21 cellular contexts compared by ENCODE assay signal in the genomic region with DNA sequence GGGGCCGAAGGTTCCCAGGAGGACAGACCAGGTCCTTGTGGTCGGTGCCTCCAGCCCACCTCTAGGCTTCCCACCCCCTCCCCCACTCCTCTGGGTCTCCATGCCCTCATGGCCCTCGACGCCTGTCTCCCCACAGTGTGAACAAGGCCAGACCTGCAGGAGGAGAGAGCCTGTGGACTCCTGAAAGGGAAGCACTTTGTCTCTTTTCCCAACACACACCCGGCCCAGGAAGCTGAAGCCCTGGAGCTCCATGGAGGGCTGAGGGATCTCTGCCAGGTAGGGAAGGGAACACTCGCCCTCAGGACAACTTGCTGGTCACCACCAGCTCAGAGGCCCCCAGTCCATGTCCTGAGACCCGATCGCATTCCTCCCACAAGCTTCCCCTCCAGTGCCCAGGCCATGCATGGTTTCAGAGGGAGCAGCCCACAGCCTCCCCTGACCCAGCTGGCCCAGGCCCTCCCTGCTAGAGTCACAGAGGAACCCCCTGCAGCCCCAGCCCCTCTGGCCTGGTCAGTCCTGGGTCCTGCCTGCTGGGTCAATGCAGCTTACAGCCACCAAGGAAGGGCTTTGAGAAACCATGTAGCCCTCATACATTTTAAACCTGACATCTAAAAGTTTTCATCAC.
"Had no signal": no experiment of that assay in that cellular context is flagged by ENCODE, and none has a peak within 500 bp of the region (broad histone marks: within the 10 kb centered on the region; RNA-seq: fewer than 3 reads in every experiment).

No MANE protein-coding gene starts in this region.

- H3K27me3 ChIP-seq: ascending aorta, ovary, right lobe of liver, stomach, uterus had no signal

- H3K27ac ChIP-seq: ascending aorta, brain microvascular endothelial cell, ovary, right lobe of liver, stomach, uterus had no signal

- H3K9me3 ChIP-seq: ovary had no signal

- H3K36me3 ChIP-seq: brain microvascular endothelial cell, ovary, right lobe of liver, uterus had no signal

- DNase-seq: activated CD4-positive, alpha-beta T cell treated with anti-CD3 and anti-CD28 coated beads for 1 hour; activated CD8-positive, alpha-beta memory T cell treated with anti-CD3 and anti-CD28 coated beads for 24 hours; activated CD8-positive, alpha-beta memory T cell treated with anti-CD3 and anti-CD28 coated beads, Interleukin-2, amount 50 U/mL, for 4 hours; activated T-cell treated with anti-CD3 and anti-CD28 coated beads, Interleukin-2, amount 50 U/mL, for 24 hours; brain microvascular endothelial cell; central memory CD4-positive, alpha-beta T cell; effector memory CD4-positive, alpha-beta T cell; naive thymus-derived CD8-positive, alpha-beta T cell; ovary; right lobe of liver; stimulated activated CD4-positive, alpha-beta T cell treated with anti-CD3 and anti-CD28 coated beads, Interleukin-15, amount 100 ng/mL, for 24 hours; stomach; T-helper 9 cell; trophoblast cell; uterus had no signal

- ATAC-seq: activated naive CD4-positive, alpha-beta T cell treated with anti-CD3 and anti-CD28 coated beads, Interleukin-2, amount 50 U/mL, for 72 hours; activated T-helper 17 cell treated with anti-CD3 and anti-CD28 coated beads, Interleukin-2, amount 50 U/mL, for 72 hours; naive thymus-derived CD8-positive, alpha-beta T cell; stimulated activated memory B cell treated with anti-CD40 and anti-IgM and Interleukin-4, amounts not matched to agents 10 μg/mL and 1 μg/mL and 100 μg/mL, for 72 hours had no signal

- H3K4me2 ChIP-seq: smooth muscle cell had no signal

- H3K4me1 ChIP-seq: ascending aorta, right lobe of liver, stomach, uterus had no signal

- H3K4me3 ChIP-seq: ascending aorta, lung, ovary, right lobe of liver, smooth muscle cell, stomach, uterus had no signal
